ENCODE assay signal across 19 cellular contexts in genomic region chr2:148930046-148930775, GRCh38. TPM values are rescaled to one million over a fixed set of nuclear protein-coding genes. Genes with fewer than 3 reads are reported as not detected.
A peak's percentile ranks its signal among the peaks of the same experiment; 100 is the strongest.
DNase-seq lines count a peak whose midpoint lies in the region; ATAC-seq and TF ChIP-seq lines count a peak whose summit lies in the region.
"Had no signal": no experiment of that assay in that cellular context is flagged by ENCODE, and none has a peak within 500 bp of the region (broad histone marks: within the 10 kb centered on the region; RNA-seq: fewer than 3 reads in every experiment).

No MANE protein-coding gene starts in this region.

- no peaks in the 10 kb centered on the region for H3K27me3 ChIP-seq in CD4-positive, alpha-beta memory T cell (ENCODE audit: insufficient read depth, low read length)
- H3K27me3 ChIP-seq: tibial nerve had no signal

- CTCF ChIA-PET in CD4-positive, alpha-beta memory T cell (lab: Charles Lee; ENCODE audit: partially characterized antibody): no interaction called here

- H3K9me3 ChIP-seq in CD4-positive, alpha-beta memory T cell (ENCODE audit: control insufficient read depth in 1 of 2, low read length in 2 of 2): no peaks in the 10 kb centered on the region
- H3K9me3 ChIP-seq: esophagus squamous epithelium, tibial nerve had no signal

- TF ChIP-seq CTCF in brain (conservative IDR thresholded peaks at IDR 0.05): no peak
- no peak for TF ChIP-seq CTCF in progenitor cell of endocrine pancreas (IDR thresholded peaks at IDR 0.05; ENCODE audit: unreplicated experiment)

- DNase-seq in D341Med (ENCODE audit: low spot score): peak; percentile 71
- peak; percentile 53 for DNase-seq in NCI-H2107 treated with DMSO at 0.1 percent for 48 hours (lab: John Stamatoyannopoulos, UW; ENCODE audit: unreplicated experiment)
- peak; percentile 59 for DNase-seq in myocyte (ENCODE audit: low read depth)
- no peak for DNase-seq in CD4-positive, alpha-beta memory T cell
- no peak for DNase-seq in progenitor cell of endocrine pancreas (ENCODE audit: low spot score, unreplicated experiment)
- DNase-seq in natural killer cell treated with Interleukin-12 subunit alpha and Interleukin-12 subunit beta and Interleukin-15 and Interleukin-18, amount 100 ng/mL, for 72 hours (ENCODE audit: low spot score): no peak
- DNase-seq in C1 segment of cervical spinal cord (lab: John Stamatoyannopoulos, UW): no peak
- DNase-seq: activated B cell treated with CpG ODN at 0.5 μM for 24 hours; activated effector memory CD4-positive, alpha-beta T cell treated with anti-CD3 and anti-CD28 coated beads, Interleukin-2, amount 50 U/mL, for 16 hours; anterior cingulate cortex; esophagus squamous epithelium; IMR-90; NCI-H446 treated with DMSO at 0.1 percent for 48 hours; stimulated activated CD8-positive, alpha-beta memory T cell treated with anti-CD3 and anti-CD28 coated beads, Interleukin-4, amount 100 ng/mL, for 48 hours had no signal

- H3K36me3 ChIP-seq in CD4-positive, alpha-beta memory T cell (ENCODE audit: insufficient read depth, low read length): no peaks in the 10 kb centered on the region
- H3K36me3 ChIP-seq: esophagus squamous epithelium, tibial nerve had no signal

- peaks cover 20% of the 10 kb centered on the region for H3K4me1 ChIP-seq in CD4-positive, alpha-beta memory T cell (ENCODE audit: insufficient read depth, low read length)
- H3K4me1 ChIP-seq: esophagus squamous epithelium had no signal

- ATAC-seq in natural killer cell treated with Interleukin-12 subunit alpha and Interleukin-12 subunit beta and Interleukin-15 and Interleukin-18, amount 100 ng/mL, for 72 hours: no peak
- ATAC-seq: right cardiac atrium had no signal

- H3K4me1 Mint-ChIP-seq in brain (peaks cover 59% of the 10 kb centered on the region), progenitor cell of endocrine pancreas (ENCODE audit: low read depth) (peaks cover 31% of the 10 kb centered on the region)
- H3K4me1 Mint-ChIP-seq in CD4-positive, alpha-beta memory T cell: peaks cover 15 to 24% (median 19%) of the 10 kb centered on the region in 4 donors
- peaks cover 13 to 20% of the 10 kb centered on the region in 2 donors for H3K4me1 Mint-ChIP-seq in natural killer cell treated with Interleukin-12 subunit alpha and Interleukin-12 subunit beta and Interleukin-15 and Interleukin-18, amount 100 ng/mL, for 72 hours (ENCODE audit: low read depth in 2 of 2)

- H3K4me3 ChIP-seq in CD4-positive, alpha-beta memory T cell (ENCODE audit: low read length in 2 of 2): no peak overlapping the region
- H3K4me3 ChIP-seq: esophagus squamous epithelium, tibial nerve had no signal

- H3K9me3 Mint-ChIP-seq in brain (no peaks in the 10 kb centered on the region), progenitor cell of endocrine pancreas (ENCODE audit: low read depth) (no peaks in the 10 kb centered on the region)
- peaks cover 0 to 1% (median 0%) of the 10 kb centered on the region in 8 donors for H3K9me3 Mint-ChIP-seq in CD4-positive, alpha-beta memory T cell
- no peaks in the 10 kb centered on the region for H3K9me3 Mint-ChIP-seq in natural killer cell treated with Interleukin-12 subunit alpha and Interleukin-12 subunit beta and Interleukin-15 and Interleukin-18, amount 100 ng/mL, for 72 hours
- H3K9me3 Mint-ChIP-seq: activated B cell treated with CpG ODN at 0.5 μM for 24 hours; dendritic cell treated with granulocyte-macrophage colony-stimulating factor and Interleukin-4, amounts not matched to agents 40 ng/mL and 50 ng/mL, for 4 days; nephron had no signal

- H3K36me3 Mint-ChIP-seq in brain (peaks cover 41% of the 10 kb centered on the region), progenitor cell of endocrine pancreas (ENCODE audit: insufficient read depth) (peaks cover 3% of the 10 kb centered on the region)
- H3K36me3 Mint-ChIP-seq in CD4-positive, alpha-beta memory T cell: peaks cover 12 to 13% of the 10 kb centered on the region in 2 donors
- H3K36me3 Mint-ChIP-seq in natural killer cell treated with Interleukin-12 subunit alpha and Interleukin-12 subunit beta and Interleukin-15 and Interleukin-18, amount 100 ng/mL, for 72 hours: no peaks in the 10 kb centered on the region

- H3K27ac Mint-ChIP-seq in brain (peak overlapping the region in 3 of 5 experiments; percentile 26 to 92 (median 80)), progenitor cell of endocrine pancreas (no peak overlapping the region)
- H3K27ac Mint-ChIP-seq in CD4-positive, alpha-beta memory T cell: no peak overlapping the region
- no peak overlapping the region for H3K27ac Mint-ChIP-seq in natural killer cell treated with Interleukin-12 subunit alpha and Interleukin-12 subunit beta and Interleukin-15 and Interleukin-18, amount 100 ng/mL, for 72 hours
- H3K27ac Mint-ChIP-seq: activated B cell treated with CpG ODN at 0.5 μM for 24 hours; dendritic cell treated with granulocyte-macrophage colony-stimulating factor and Interleukin-4, amounts not matched to agents 40 ng/mL and 50 ng/mL, for 4 days had no signal

- H3K27me3 Mint-ChIP-seq in brain (no peaks in the 10 kb centered on the region), progenitor cell of endocrine pancreas (no peaks in the 10 kb centered on the region)
- no peaks in the 10 kb centered on the region for H3K27me3 Mint-ChIP-seq in CD4-positive, alpha-beta memory T cell
- no peaks in the 10 kb centered on the region for H3K27me3 Mint-ChIP-seq in natural killer cell treated with Interleukin-12 subunit alpha and Interleukin-12 subunit beta and Interleukin-15 and Interleukin-18, amount 100 ng/mL, for 72 hours
- H3K27me3 Mint-ChIP-seq: activated B cell treated with CpG ODN at 0.5 μM for 24 hours had no signal

- no peak overlapping the region for H3K27ac ChIP-seq in CD4-positive, alpha-beta memory T cell (ENCODE audit: low read depth, low read length)
- H3K27ac ChIP-seq: esophagus squamous epithelium, tibial nerve had no signal

- intact Hi-C loops in CD4-positive, alpha-beta memory T cell (cut with micrococcal nuclease): no loop called here

- H3K4me3 Mint-ChIP-seq in brain (peak overlapping the region in 1 of 5 experiments; percentile 3), progenitor cell of endocrine pancreas (ENCODE audit: low read depth) (no peak overlapping the region)
- H3K4me3 Mint-ChIP-seq in CD4-positive, alpha-beta memory T cell: no peak overlapping the region
- H3K4me3 Mint-ChIP-seq in natural killer cell treated with Interleukin-12 subunit alpha and Interleukin-12 subunit beta and Interleukin-15 and Interleukin-18, amount 100 ng/mL, for 72 hours: no peak overlapping the region
- H3K4me3 Mint-ChIP-seq: activated B cell treated with CpG ODN at 0.5 μM for 24 hours; dendritic cell treated with granulocyte-macrophage colony-stimulating factor and Interleukin-4, amounts not matched to agents 40 ng/mL and 50 ng/mL, for 4 days; nephron had no signal

- POLR2A ChIA-PET in CD4-positive, alpha-beta memory T cell (lab: Charles Lee; ENCODE audit: partially characterized antibody): no interaction called here

RNA-seq across cellular contexts. Expression of gene KIF5C, which starts 55.2 kb away (rescaled TPM):
- 93.6 TPM for polyA plus RNA-seq in brain (ENCODE audit: insufficient read depth, low read depth, low replicate concordance)
- total RNA-seq in myocyte (0.03 and 0.16 TPM in 2 replicates), progenitor cell of endocrine pancreas (26.8 and 27.3 TPM in 2 replicates)
- polyA plus RNA-seq in myocyte (2012): 0.16 TPM
- total RNA-seq in CD4-positive, alpha-beta memory T cell: 10 to 100 TPM; 21.1 to 21.3 TPM
- 1 to 10 TPM; 3.0 to 5.4 TPM for polyA plus RNA-seq in CD4-positive, alpha-beta memory T cell
- total RNA-seq in natural killer cell treated with Interleukin-12 subunit alpha and Interleukin-12 subunit beta and Interleukin-15 and Interleukin-18, amount 100 ng/mL, for 72 hours: 1 to 10 TPM; 2.6 to 8.6 TPM

Comparison
In these comparisons a context has a peak if more than half of its experiments do, and no peak if none do; other contexts are left out.
1. DNase-seq: peak in D341Med (single experiment), NCI-H2107 treated with DMSO at 0.1 percent for 48 hours (single experiment) and myocyte (single experiment); none in CD4-positive, alpha-beta memory T cell (0 of 5), progenitor cell of endocrine pancreas (single experiment), natural killer cell treated with Interleukin-12 subunit alpha and Interleukin-12 subunit beta and Interleukin-15 and Interleukin-18, amount 100 ng/mL, for 72 hours (single experiment) and C1 segment of cervical spinal cord (0 of 14).
2. H3K27ac Mint-ChIP-seq: peak in brain (3 of 5); none in CD4-positive, alpha-beta memory T cell (0 of 7), progenitor cell of endocrine pancreas (single experiment) and natural killer cell treated with Interleukin-12 subunit alpha and Interleukin-12 subunit beta and Interleukin-15 and Interleukin-18, amount 100 ng/mL, for 72 hours (0 of 2).